In the genomic region with DNA sequence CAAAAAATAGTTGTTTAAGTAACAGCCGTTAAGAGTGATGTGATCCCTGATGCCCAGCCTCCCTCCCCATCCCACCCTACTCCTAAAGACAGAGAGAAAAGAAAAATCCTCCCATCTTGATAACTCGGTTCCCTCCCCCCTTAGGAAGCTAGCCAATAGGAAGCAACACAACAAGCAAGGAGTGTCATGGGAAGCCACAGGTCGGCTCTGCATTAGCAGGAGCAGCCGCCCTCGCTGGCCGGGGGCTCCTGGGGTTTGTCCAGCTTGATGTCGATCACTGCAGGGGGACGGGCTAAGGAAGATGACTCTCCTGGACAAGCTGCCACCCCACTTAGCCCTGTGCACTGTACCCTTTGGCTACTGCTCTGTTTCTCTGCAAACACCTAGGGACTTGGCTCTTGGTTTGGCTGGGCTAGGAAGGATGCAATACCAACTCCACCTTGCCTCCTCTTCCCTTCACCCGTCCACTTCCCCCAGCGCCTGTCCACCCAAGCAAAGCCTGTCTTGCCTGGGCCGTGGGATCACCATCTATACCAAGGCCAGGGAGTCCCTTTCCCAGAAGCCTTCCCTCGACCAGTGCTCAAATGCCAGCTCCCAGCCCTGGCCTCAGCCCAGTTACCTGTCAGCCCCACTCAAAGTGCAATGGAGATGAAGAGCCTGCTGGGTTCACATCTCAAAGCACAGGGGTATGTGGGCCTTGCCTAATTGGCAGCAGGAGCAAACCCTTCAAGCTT, we compare ENCODE assay signal across 22 cellular contexts. TPM values are rescaled to one million over a fixed set of nuclear protein-coding genes. Genes with fewer than 3 reads are reported as not detected.
DNase-seq lines count a peak whose midpoint lies in the region; ATAC-seq and TF ChIP-seq lines count a peak whose summit lies in the region.
"Had no signal": no experiment of that assay in that cellular context is flagged by ENCODE, and none has a peak within 500 bp of the region (broad histone marks: within the 10 kb centered on the region; RNA-seq: fewer than 3 reads in every experiment).

No MANE protein-coding gene starts in this region.

- no peaks in the 10 kb centered on the region for H3K79me2 ChIP-seq in mesendoderm (ENCODE audit: control insufficient read depth, insufficient read depth, low read length)

- no peak for TF ChIP-seq CTCF in heart left ventricle (IDR thresholded peaks at IDR 0.05)

- 69 to 86% (median 74%) methylated on average over 12 of the region's 12 CpGs for WGBS in heart left ventricle, 4 donors
- no CpG with 5 or more reads among the region's 12 CpGs for WGBS in mesendoderm (ENCODE audit: extremely low coverage, insufficient coverage, low lambda C conversion rate)

- no peak overlapping the region for H4K5ac ChIP-seq in mesendoderm (ENCODE audit: low read length)

- peaks cover 3 to 4% of the 10 kb centered on the region in 2 donors for H3K27me3 Mint-ChIP-seq in T-cell
- H3K27me3 Mint-ChIP-seq: activated CD4-positive, alpha-beta memory T cell treated with anti-CD3 and anti-CD28 coated beads for 36 hours; stimulated activated naive B cell treated with anti-CD40 and anti-IgM and Interleukin-4, amounts not matched to agents 10 μg/mL and 1 μg/mL and 100 μg/mL, for 72 hours had no signal

- no peak overlapping the region for H2AK5ac ChIP-seq in mesendoderm (ENCODE audit: low read length)

- no peak overlapping the region for H3K18ac ChIP-seq in mesendoderm (ENCODE audit: low read length)

- H3K4me2 ChIP-seq in mesendoderm (ENCODE audit: low read length) = no peak overlapping the region

- no peaks in the 10 kb centered on the region for H3K79me1 ChIP-seq in mesendoderm (ENCODE audit: low read length)

- no peak overlapping the region for H3K4me3 ChIP-seq in heart left ventricle
- H3K4me3 ChIP-seq in mesendoderm (ENCODE audit: low read length) = no peak overlapping the region
- H3K4me3 ChIP-seq: coronary artery, lower lobe of right lung, prostate gland, skin epidermis had no signal

- CTCF ChIA-PET in T-cell (lab: Charles Lee) = interaction anchor here in 1 of 2 donors (0.6 kb wide), 1 partner anchor 125 kb away, joined by 14 read pairs; no protein-coding TSS in a partner anchor

- peaks cover 24% of the 10 kb centered on the region for H3K36me3 Mint-ChIP-seq in T-cell

- no peaks in the 10 kb centered on the region for H3K9me3 ChIP-seq in heart left ventricle
- H3K9me3 ChIP-seq: lower lobe of right lung, prostate gland had no signal

- DNase-seq in DMS 273 (lab: John Stamatoyannopoulos, UW; ENCODE audit: unreplicated experiment) = peak; percentile 40
- DNase-seq in DMS 273 treated with DMSO at 0.1 percent for 48 hours (lab: John Stamatoyannopoulos, UW) = no peak
- DNase-seq in SK-N-DZ (ENCODE audit: low spot score) = peak; percentile 27
- peak in 4 of 5 donors; percentile 34 to 73 (median 58) for DNase-seq in heart left ventricle
- DNase-seq in mesendoderm = peak; percentile 68
- no peak for DNase-seq in T-cell
- no peak for DNase-seq in stimulated activated CD4-positive, alpha-beta T cell treated with anti-CD3 and anti-CD28 coated beads, Interleukin-1b, Interleukin-23, amount 100 ng/mL, for 48 hours
- DNase-seq: activated CD4-positive, alpha-beta memory T cell treated with anti-CD3 and anti-CD28 coated beads for 36 hours; activated gamma-delta T cell treated with Interleukin-2 at 50 U/mL for 16 hours; activated T-cell treated with anti-CD3 and anti-CD28 coated beads for 4 hours; brain microvascular endothelial cell; GOT3; lower lobe of right lung; NCI-H2107; NCI-H510A treated with DMSO at 0.1 percent for 48 hours; RPMI8226; stimulated activated naive B cell treated with anti-CD40 and anti-IgM and Interleukin-4, amounts not matched to agents 10 μg/mL and 1 μg/mL and 100 μg/mL, for 72 hours had no signal

- H3K27ac ChIP-seq in heart left ventricle = peak overlapping the region in 7 of 12 donors; percentile 13 to 74 (median 53)
- no peak overlapping the region for H3K27ac ChIP-seq in mesendoderm (ENCODE audit: low read depth, low read length)
- H3K27ac ChIP-seq: 22Rv1, brain microvascular endothelial cell, coronary artery, lower lobe of right lung, prostate gland, skin epidermis had no signal

- H3K27me3 ChIP-seq in heart left ventricle (no peaks in the 10 kb centered on the region), mesendoderm (ENCODE audit: insufficient read depth, low read length, poor library complexity) (no peaks in the 10 kb centered on the region)
- H3K27me3 ChIP-seq: brain microvascular endothelial cell had no signal

- no peak for TF ChIP-seq POLR2A in heart left ventricle (IDR thresholded peaks at IDR 0.05)

- H3K9ac ChIP-seq in mesendoderm (ENCODE audit: low read length) = no peak overlapping the region

- no peak overlapping the region for H3K56ac ChIP-seq in mesendoderm (ENCODE audit: low read length)

- no peak overlapping the region for H3K27ac Mint-ChIP-seq in T-cell
- H3K27ac Mint-ChIP-seq: activated CD4-positive, alpha-beta memory T cell treated with anti-CD3 and anti-CD28 coated beads for 36 hours; stimulated activated naive B cell treated with anti-CD40 and anti-IgM and Interleukin-4, amounts not matched to agents 10 μg/mL and 1 μg/mL and 100 μg/mL, for 72 hours had no signal

- no peak overlapping the region for H2BK5ac ChIP-seq in mesendoderm (ENCODE audit: low read length)

- intact Hi-C loops in heart left ventricle (cut with DNase I) = loop anchor here in 2 of 10 donors (2.0 to 10.0 kb wide), 3 partner anchors 66 to 386 kb away; a partner anchor contains a TSS

- POLR2A ChIA-PET in T-cell (lab: Charles Lee) = interaction anchor here in 1 of 2 donors (0.8 kb wide), 1 partner anchor 231 kb away, joined by 11 read pairs; no protein-coding TSS in a partner anchor

- no peaks in the 10 kb centered on the region for H3K9me3 Mint-ChIP-seq in T-cell
- H3K9me3 Mint-ChIP-seq: activated CD4-positive, alpha-beta memory T cell treated with anti-CD3 and anti-CD28 coated beads for 36 hours; stimulated activated naive B cell treated with anti-CD40 and anti-IgM and Interleukin-4, amounts not matched to agents 10 μg/mL and 1 μg/mL and 100 μg/mL, for 72 hours had no signal

- no peak overlapping the region for H4K8ac ChIP-seq in mesendoderm (ENCODE audit: low read depth, low read length)

- H3K4me1 ChIP-seq in heart left ventricle (peaks cover 0 to 24% (median 9%) of the 10 kb centered on the region in 12 donors), mesendoderm (ENCODE audit: control insufficient read depth, low read depth, low read length) (no peaks in the 10 kb centered on the region)
- H3K4me1 ChIP-seq: lower lobe of right lung, prostate gland had no signal

- H3K36me3 ChIP-seq in heart left ventricle = peaks cover 0 to 25% (median 10%) of the 10 kb centered on the region in 9 donors
- no peaks in the 10 kb centered on the region for H3K36me3 ChIP-seq in mesendoderm (ENCODE audit: control insufficient read depth, insufficient read depth, low read length)
- H3K36me3 ChIP-seq: prostate gland had no signal

- H3K4me1 Mint-ChIP-seq in T-cell = no peaks in the 10 kb centered on the region
- H3K4me1 Mint-ChIP-seq: stimulated activated naive B cell treated with anti-CD40 and anti-IgM and Interleukin-4, amounts not matched to agents 10 μg/mL and 1 μg/mL and 100 μg/mL, for 72 hours had no signal

- H2BK15ac ChIP-seq in mesendoderm (replicated peaks; ENCODE audit: low read depth) = no peak overlapping the region

- H2BK120ac ChIP-seq in mesendoderm (ENCODE audit: low read depth, low read length) = no peak overlapping the region

- H3K23ac ChIP-seq in mesendoderm (ENCODE audit: low read length) = no peak overlapping the region

- no peak overlapping the region for H3K4ac ChIP-seq in mesendoderm (ENCODE audit: low read depth, low read length)

- no peak overlapping the region for H3K4me3 Mint-ChIP-seq in T-cell
- H3K4me3 Mint-ChIP-seq: activated CD4-positive, alpha-beta memory T cell treated with anti-CD3 and anti-CD28 coated beads for 36 hours; stimulated activated naive B cell treated with anti-CD40 and anti-IgM and Interleukin-4, amounts not matched to agents 10 μg/mL and 1 μg/mL and 100 μg/mL, for 72 hours had no signal

- ATAC-seq in heart left ventricle (peak; percentile 64 to 82 (median 78)), T-cell (replicated peaks in 1 of 4) (no peak), GM19324 (IDR thresholded peaks at IDR 0.05; ENCODE audit: low FRiP score, unreplicated experiment) (no peak)
- ATAC-seq: lower lobe of right lung; stimulated activated naive B cell treated with anti-CD40 and anti-IgM and Interleukin-4, amounts not matched to agents 10 μg/mL and 1 μg/mL and 100 μg/mL, for 72 hours had no signal

RNA-seq across cellular contexts. Expression of a gene that starts 23.1 kb away (rescaled TPM):
- polyA plus RNA-seq in SK-N-DZ (2014; cell fraction: cytosol; rRNA removed) = 49.7 and 50.4 TPM in 2 replicates
- 12.6 and 18.1 TPM in 2 replicates for polyA plus RNA-seq in SK-N-DZ (2014; cell fraction: nucleus; rRNA removed)
- total RNA-seq in heart left ventricle (10 to 100 TPM; 13.7 to 35.9 (median 24.9) TPM), T-cell (10 to 100 TPM; 26.9 to 50.3 (median 45.6) TPM)
- polyA plus RNA-seq in heart left ventricle = 10 to 100 TPM; 13.3 to 55.0 TPM
- 23.6 TPM for polyA plus RNA-seq in mesendoderm (2013, experiment 1 of 2)
- polyA plus RNA-seq in mesendoderm (2013, experiment 2 of 2) = 24.1 TPM

Comparison
In these comparisons a context has a peak if more than half of its experiments do, and no peak if none do; other contexts are left out.
1. DNase-seq: peak in DMS 273 (single experiment), SK-N-DZ (single experiment), heart left ventricle (4 of 5) and mesendoderm (single experiment); none in DMS 273 treated with DMSO at 0.1 percent for 48 hours (single experiment), T-cell (0 of 34) and stimulated activated CD4-positive, alpha-beta T cell treated with anti-CD3 and anti-CD28 coated beads, Interleukin-1b, Interleukin-23, amount 100 ng/mL, for 48 hours (single experiment).
2. ATAC-seq: peak in heart left ventricle (4 of 4); none in T-cell (0 of 4) and GM19324 (single experiment).